14 cellular contexts compared by ENCODE assay signal in genomic region chr18:59660398-59660797, GRCh38. TPM values are rescaled to one million over a fixed set of nuclear protein-coding genes. Genes with fewer than 3 reads are reported as not detected.
"Had no signal": no experiment of that assay in that cellular context is flagged by ENCODE, and none has a peak within 500 bp of the region (broad histone marks: within the 10 kb centered on the region; RNA-seq: fewer than 3 reads in every experiment).

No MANE protein-coding gene starts in this region.

- H3K27me3 ChIP-seq: pancreas, tibial nerve had no signal

- H3K4me1 ChIP-seq: pancreas, tibial nerve had no signal

- H3K4me3 ChIP-seq: pancreas, smooth muscle cell, tibial nerve had no signal

- H3K27ac Mint-ChIP-seq: activated CD8-positive, alpha-beta T cell treated with anti-CD3 and anti-CD28 coated beads, Interleukin-2, amount 10 ng/mL, durations not matched to agents 7 days and 5 days; activated naive CD8-positive, alpha-beta T cell treated with anti-CD3 and anti-CD28 coated beads, Interleukin-2, amount 10 ng/mL, durations not matched to agents 7 days and 5 days; effector memory CD8-positive, alpha-beta T cell; immature natural killer cell; stimulated activated effector memory CD8-positive, alpha-beta T cell treated with anti-CD3 and anti-CD28 coated beads, Interleukin-12 subunit alpha, Interleukin-12 subunit beta, amount 100 ng/mL, for 72 hours; T-cell had no signal

- H3K36me3 ChIP-seq: pancreas, tibial nerve had no signal

- FAIRE-seq: pancreas had no signal

- H3K4me1 Mint-ChIP-seq: activated naive CD8-positive, alpha-beta T cell treated with anti-CD3 and anti-CD28 coated beads, Interleukin-2, amount 10 ng/mL, durations not matched to agents 7 days and 5 days; immature natural killer cell; stimulated activated effector memory CD8-positive, alpha-beta T cell treated with anti-CD3 and anti-CD28 coated beads, Interleukin-12 subunit alpha, Interleukin-12 subunit beta, amount 100 ng/mL, for 72 hours; T-cell had no signal

- H3K27ac ChIP-seq: pancreas, tibial nerve, VCaP had no signal

- H3K4me3 Mint-ChIP-seq: activated CD8-positive, alpha-beta T cell treated with anti-CD3 and anti-CD28 coated beads, Interleukin-2, amount 10 ng/mL, durations not matched to agents 7 days and 5 days; activated naive CD8-positive, alpha-beta T cell treated with anti-CD3 and anti-CD28 coated beads, Interleukin-2, amount 10 ng/mL, durations not matched to agents 7 days and 5 days; effector memory CD8-positive, alpha-beta T cell; immature natural killer cell; stimulated activated effector memory CD8-positive, alpha-beta T cell treated with anti-CD3 and anti-CD28 coated beads, Interleukin-12 subunit alpha, Interleukin-12 subunit beta, amount 100 ng/mL, for 72 hours; T-cell had no signal

- H3K9me3 Mint-ChIP-seq: activated naive CD8-positive, alpha-beta T cell treated with anti-CD3 and anti-CD28 coated beads, Interleukin-2, amount 10 ng/mL, durations not matched to agents 7 days and 5 days; effector memory CD8-positive, alpha-beta T cell; nephron progenitor cell; T-cell had no signal

- DNase-seq: activated CD8-positive, alpha-beta memory T cell treated with anti-CD3 and anti-CD28 coated beads, Interleukin-2, amount 50 U/mL, for 48 hours; activated CD8-positive, alpha-beta T cell treated with anti-CD3 and anti-CD28 coated beads, Interleukin-2, amount 10 ng/mL, durations not matched to agents 7 days and 5 days; activated naive CD8-positive, alpha-beta T cell treated with anti-CD3 and anti-CD28 coated beads, Interleukin-2, amount 10 ng/mL, durations not matched to agents 7 days and 5 days; effector memory CD8-positive, alpha-beta T cell; immature natural killer cell; left cardiac atrium; nephron progenitor cell; pancreas; T-cell; T1000 had no signal

- ATAC-seq: activated CD8-positive, alpha-beta T cell treated with anti-CD3 and anti-CD28 coated beads, Interleukin-2, amount 10 ng/mL, durations not matched to agents 7 days and 5 days; effector memory CD8-positive, alpha-beta T cell; left cardiac atrium; pancreas; stimulated activated effector memory CD8-positive, alpha-beta T cell treated with anti-CD3 and anti-CD28 coated beads, Interleukin-12 subunit alpha, Interleukin-12 subunit beta, amount 100 ng/mL, for 72 hours; T-cell had no signal

- H3K36me3 Mint-ChIP-seq: activated naive CD8-positive, alpha-beta T cell treated with anti-CD3 and anti-CD28 coated beads, Interleukin-2, amount 10 ng/mL, durations not matched to agents 7 days and 5 days; immature natural killer cell; stimulated activated effector memory CD8-positive, alpha-beta T cell treated with anti-CD3 and anti-CD28 coated beads, Interleukin-12 subunit alpha, Interleukin-12 subunit beta, amount 100 ng/mL, for 72 hours; T-cell had no signal

- H3K9me3 ChIP-seq: pancreas, tibial nerve had no signal

RNA-seq across cellular contexts. Expression of gene CCBE1, which starts 36.8 kb away (rescaled TPM):
- total RNA-seq: activated CD8-positive, alpha-beta T cell treated with anti-CD3 and anti-CD28 coated beads, Interleukin-2, amount 10 ng/mL, durations not matched to agents 7 days and 5 days; activated naive CD8-positive, alpha-beta T cell treated with anti-CD3 and anti-CD28 coated beads, Interleukin-2, amount 10 ng/mL, durations not matched to agents 7 days and 5 days had no signal
- polyA plus RNA-seq: smooth muscle cell had no signal
